13 cellular contexts compared by ENCODE assay signal in genomic region chr12:122116707-122117535, GRCh38. TPM values are rescaled to one million over a fixed set of nuclear protein-coding genes. Genes with fewer than 3 reads are reported as not detected.
DNase-seq lines count a peak whose midpoint lies in the region; ATAC-seq and TF ChIP-seq lines count a peak whose summit lies in the region.
"Had no signal": no experiment of that assay in that cellular context is flagged by ENCODE, and none has a peak within 500 bp of the region (broad histone marks: within the 10 kb centered on the region; RNA-seq: fewer than 3 reads in every experiment).

No MANE protein-coding gene starts in this region.

- no peak overlapping the region for H3K9ac ChIP-seq in MM.1S (ENCODE audit: low read length)

- H3K27me3 ChIP-seq in BE2C (no peaks in the 10 kb centered on the region), esophagus muscularis mucosa (no peaks in the 10 kb centered on the region), Caco-2 (replicated peaks; ENCODE audit: control insufficient read depth, insufficient read depth, low read length) (no peaks in the 10 kb centered on the region), MM.1S (replicated peaks; ENCODE audit: insufficient read depth, low read length) (no peaks in the 10 kb centered on the region)
- H3K27me3 ChIP-seq in naive thymus-derived CD4-positive, alpha-beta T cell (ENCODE audit: control insufficient read depth in 2 of 2, insufficient read depth in 2 of 2, low read length in 2 of 2) = no peaks in the 10 kb centered on the region
- H3K27me3 ChIP-seq: hepatocyte had no signal

- H3K36me3 ChIP-seq in BE2C = no peaks in the 10 kb centered on the region
- peaks cover 0 to 13% (median 2%) of the 10 kb centered on the region in 4 donors for H3K36me3 ChIP-seq in esophagus muscularis mucosa
- no peaks in the 10 kb centered on the region for H3K36me3 ChIP-seq in naive thymus-derived CD4-positive, alpha-beta T cell (ENCODE audit: control insufficient read depth in 2 of 3, insufficient read depth in 3 of 3, low read length in 3 of 3)
- H3K36me3 ChIP-seq in Caco-2 (ENCODE audit: control insufficient read depth, insufficient read depth, low read length) = no peaks in the 10 kb centered on the region; the same call in 1 of the 2 replicates
- no peaks in the 10 kb centered on the region for H3K36me3 ChIP-seq in MM.1S (replicated peaks; ENCODE audit: insufficient read depth, low read length)
- H3K36me3 ChIP-seq: thoracic aorta had no signal

- no peaks in the 10 kb centered on the region for H3F3A ChIP-seq in MM.1S (ENCODE audit: insufficient read depth, low read length)

- H3K4me3 Mint-ChIP-seq in naive thymus-derived CD4-positive, alpha-beta T cell = no peak overlapping the region
- no peak overlapping the region for H3K4me3 Mint-ChIP-seq in Caco-2 (ENCODE audit: unreplicated experiment)
- H3K4me3 Mint-ChIP-seq: CD8-positive, alpha-beta memory T cell had no signal

- H3K27ac Mint-ChIP-seq in naive thymus-derived CD4-positive, alpha-beta T cell = peak overlapping the region in 6 of 9 donors; percentile 12 to 75 (median 45)
- H3K27ac Mint-ChIP-seq in Caco-2 (ENCODE audit: unreplicated experiment) = no peak overlapping the region

- H3K27me3 Mint-ChIP-seq in naive thymus-derived CD4-positive, alpha-beta T cell = no peaks in the 10 kb centered on the region
- H3K27me3 Mint-ChIP-seq in Caco-2 (ENCODE audit: insufficient read depth, unreplicated experiment) = no peaks in the 10 kb centered on the region
- H3K27me3 Mint-ChIP-seq: CD8-positive, alpha-beta memory T cell had no signal

- peaks cover 17 to 40% (median 28%) of the 10 kb centered on the region in 7 donors for H3K4me1 Mint-ChIP-seq in naive thymus-derived CD4-positive, alpha-beta T cell
- H3K4me1 Mint-ChIP-seq in Caco-2 (ENCODE audit: low read depth, unreplicated experiment) = peaks cover 10% of the 10 kb centered on the region

- DNase-seq in BE2C (no peak), NCI-H510A treated with DMSO at 0.1 percent for 48 hours (lab: John Stamatoyannopoulos, UW) (peak; percentile 63), esophagus muscularis mucosa (ENCODE audit: extremely low spot score) (no peak), ureter (ENCODE audit: low spot score) (no peak), Caco-2 (no peak), DMS53 treated with DMSO at 0.1 percent for 48 hours (lab: John Stamatoyannopoulos, UW; ENCODE audit: unreplicated experiment) (no peak), MM.1S (no peak)
- no peak for DNase-seq in naive thymus-derived CD4-positive, alpha-beta T cell

- H3K4me1 ChIP-seq in BE2C (no peaks in the 10 kb centered on the region; the same call in 1 of the 2 replicates), esophagus muscularis mucosa (peaks cover 16 to 65% (median 47%) of the 10 kb centered on the region in 4 donors), Caco-2 (peaks cover 15% of the 10 kb centered on the region), MM.1S (ENCODE audit: low read length) (no peaks in the 10 kb centered on the region)
- H3K4me1 ChIP-seq in naive thymus-derived CD4-positive, alpha-beta T cell (ENCODE audit: control insufficient read depth in 2 of 2, insufficient read depth in 2 of 2, low read length in 2 of 2) = no peaks in the 10 kb centered on the region

- ATAC-seq in naive thymus-derived CD4-positive, alpha-beta T cell = peak; percentile 42

- intact Hi-C loops in esophagus muscularis mucosa (cut with DNase I) = no loop called here
- intact Hi-C loops in naive thymus-derived CD4-positive, alpha-beta T cell (cut with micrococcal nuclease) = no loop called here
- intact Hi-C loops in Caco-2 (cut with micrococcal nuclease; ENCODE audit: unreplicated experiment) = no loop called here

- no peaks in the 10 kb centered on the region for H4K20me1 ChIP-seq in MM.1S (ENCODE audit: insufficient read depth, low read length)

- POLR2A ChIA-PET in naive thymus-derived CD4-positive, alpha-beta T cell (lab: Charles Lee) = interaction anchor here (0.6 to 2.7 kb wide), 3 partner anchors 28 to 211 kb away, joined by 3 to 13 read pairs (median 3); no protein-coding TSS in a partner anchor
- POLR2A ChIA-PET in Caco-2 (lab: Charles Lee) = no interaction called here

- no TSS peak for BruUV-seq in Caco-2 (replicated peaks; lab: Mats Ljungman, UMichigan)

- 87% methylated on average over 8 of the region's 16 CpGs for WGBS in esophagus muscularis mucosa

- no peak overlapping the region for H3K4me3 ChIP-seq in BE2C (ENCODE audit: low read depth, low read length)
- no peak overlapping the region for H3K4me3 ChIP-seq in esophagus muscularis mucosa
- no peak overlapping the region for H3K4me3 ChIP-seq in naive thymus-derived CD4-positive, alpha-beta T cell (ENCODE audit: low read length)
- H3K4me3 ChIP-seq in Caco-2 (ENCODE audit: low read depth, low read length) = no peak overlapping the region
- H3K4me3 ChIP-seq in MM.1S (ENCODE audit: low read length) = no peak overlapping the region
- H3K4me3 ChIP-seq: hepatocyte, skin epidermis, thoracic aorta had no signal

- H3K79me2 ChIP-seq in MM.1S (ENCODE audit: low read length) = peaks cover 36% of the 10 kb centered on the region

- peak; percentile 26; the same call in 1 of the 2 replicates for TF ChIP-seq CTCF in BE2C (IDR thresholded peaks at IDR 0.05; ENCODE audit: low read depth, low read length)
- TF ChIP-seq CTCF in esophagus muscularis mucosa (IDR thresholded peaks at IDR 0.05) = peak in 2 of 3 experiments; percentile 12 to 17
- TF ChIP-seq CTCF in Caco-2 (IDR thresholded peaks at IDR 0.05; ENCODE audit: insufficient read depth in 1 of 2, low read depth in 1 of 2, low read length in 1 of 2, severe bottlenecking in 1 of 2, unreplicated experiment in 1 of 2) = no peak
- TF ChIP-seq CTCF in MM.1S (IDR thresholded peaks at IDR 0.05; ENCODE audit: low read length) = no peak

- no peak overlapping the region for H2AFZ ChIP-seq in MM.1S (ENCODE audit: low read length)
- H2AFZ ChIP-seq: hepatocyte had no signal

- H3K27ac ChIP-seq in esophagus muscularis mucosa (replicated peaks in 1 of 4) (no peak overlapping the region), MM.1S (ENCODE audit: low read length) (no peak overlapping the region)
- H3K27ac ChIP-seq in naive thymus-derived CD4-positive, alpha-beta T cell (ENCODE audit: low read depth, low read length) = no peak overlapping the region
- H3K27ac ChIP-seq: hepatocyte, thoracic aorta had no signal

- CTCF ChIA-PET in naive thymus-derived CD4-positive, alpha-beta T cell (lab: Charles Lee) = interaction anchor here (1.2 kb wide), 1 partner anchor 62 kb away, joined by 5 read pairs; no protein-coding TSS in a partner anchor
- CTCF ChIA-PET in Caco-2 (lab: Charles Lee) = no interaction called here

- TF ChIP-seq EP300 in esophagus muscularis mucosa (IDR thresholded peaks at IDR 0.05) = no peak

- no peak for TF ChIP-seq POLR2A in esophagus muscularis mucosa (IDR thresholded peaks at IDR 0.05; ENCODE audit: low read depth)

- H3K9me3 Mint-ChIP-seq in naive thymus-derived CD4-positive, alpha-beta T cell = no peaks in the 10 kb centered on the region
- H3K9me3 Mint-ChIP-seq in Caco-2 (ENCODE audit: unreplicated experiment) = no peaks in the 10 kb centered on the region
- H3K9me3 Mint-ChIP-seq: CD8-positive, alpha-beta memory T cell had no signal

- H3K9me2 ChIP-seq in MM.1S (replicated peaks; ENCODE audit: insufficient read depth, low read length) = no peaks in the 10 kb centered on the region

- H3K36me3 Mint-ChIP-seq in naive thymus-derived CD4-positive, alpha-beta T cell = peaks cover 0 to 4% (median 0%) of the 10 kb centered on the region in 5 donors
- H3K36me3 Mint-ChIP-seq in Caco-2 (ENCODE audit: insufficient read depth, unreplicated experiment) = peaks cover 4% of the 10 kb centered on the region

- H3K9me3 ChIP-seq in BE2C = no peaks in the 10 kb centered on the region
- H3K9me3 ChIP-seq in esophagus muscularis mucosa = no peaks in the 10 kb centered on the region
- H3K9me3 ChIP-seq in naive thymus-derived CD4-positive, alpha-beta T cell (ENCODE audit: control insufficient read depth in 2 of 3, low read length in 3 of 3) = no peaks in the 10 kb centered on the region
- no peaks in the 10 kb centered on the region for H3K9me3 ChIP-seq in Caco-2
- H3K9me3 ChIP-seq in MM.1S (replicated peaks; ENCODE audit: insufficient read depth, low read length) = no peaks in the 10 kb centered on the region
- H3K9me3 ChIP-seq: thoracic aorta had no signal

- no peak overlapping the region for H3K4me2 ChIP-seq in MM.1S (ENCODE audit: low read depth, low read length)
- H3K4me2 ChIP-seq: hepatocyte had no signal

RNA-seq across cellular contexts. Expression of gene MLXIP, which starts 38.4 kb away (rescaled TPM):
- polyA plus RNA-seq in BE2C (2012; ENCODE audit: insufficient read depth, insufficient read length, low read depth) = 50.1 TPM
- 10 to 100 TPM; 33.8 to 82.2 (median 50.9) TPM for total RNA-seq in esophagus muscularis mucosa
- 100 to 1,000 TPM in 4 of 5 experiments, 10 to 100 TPM in 1; 57.0 to 123 (median 115) TPM for total RNA-seq in naive thymus-derived CD4-positive, alpha-beta T cell
- 10 to 100 TPM; 17.4 to 29.8 TPM for polyA plus RNA-seq in naive thymus-derived CD4-positive, alpha-beta T cell
- total RNA-seq in ureter = 72.2 TPM
- 51.3 and 54.5 TPM in 2 replicates for total RNA-seq in Caco-2 (2022)

RNA-seq across cellular contexts. Expression of gene IL31, which starts 57.1 kb away (rescaled TPM):
- not detected for polyA plus RNA-seq in BE2C (2012; ENCODE audit: insufficient read depth, insufficient read length, low read depth)
- not detected for total RNA-seq in esophagus muscularis mucosa
- total RNA-seq in naive thymus-derived CD4-positive, alpha-beta T cell = not detected
- not detected for polyA plus RNA-seq in naive thymus-derived CD4-positive, alpha-beta T cell
- not detected for total RNA-seq in ureter
- not detected in 2 replicates for total RNA-seq in Caco-2 (2022)
- total RNA-seq: hepatocyte, MCF 10A, thoracic aorta had no signal
- polyA plus RNA-seq: CD8-positive, alpha-beta memory T cell; hepatocyte had no signal

Comparison
In these comparisons a context has a peak if more than half of its experiments do, and no peak if none do; other contexts are left out.
1. CTCF ChIP-seq: peak in BE2C (single experiment) and esophagus muscularis mucosa (2 of 3); none in Caco-2 (0 of 2) and MM.1S (single experiment).